In the genomic region with DNA sequence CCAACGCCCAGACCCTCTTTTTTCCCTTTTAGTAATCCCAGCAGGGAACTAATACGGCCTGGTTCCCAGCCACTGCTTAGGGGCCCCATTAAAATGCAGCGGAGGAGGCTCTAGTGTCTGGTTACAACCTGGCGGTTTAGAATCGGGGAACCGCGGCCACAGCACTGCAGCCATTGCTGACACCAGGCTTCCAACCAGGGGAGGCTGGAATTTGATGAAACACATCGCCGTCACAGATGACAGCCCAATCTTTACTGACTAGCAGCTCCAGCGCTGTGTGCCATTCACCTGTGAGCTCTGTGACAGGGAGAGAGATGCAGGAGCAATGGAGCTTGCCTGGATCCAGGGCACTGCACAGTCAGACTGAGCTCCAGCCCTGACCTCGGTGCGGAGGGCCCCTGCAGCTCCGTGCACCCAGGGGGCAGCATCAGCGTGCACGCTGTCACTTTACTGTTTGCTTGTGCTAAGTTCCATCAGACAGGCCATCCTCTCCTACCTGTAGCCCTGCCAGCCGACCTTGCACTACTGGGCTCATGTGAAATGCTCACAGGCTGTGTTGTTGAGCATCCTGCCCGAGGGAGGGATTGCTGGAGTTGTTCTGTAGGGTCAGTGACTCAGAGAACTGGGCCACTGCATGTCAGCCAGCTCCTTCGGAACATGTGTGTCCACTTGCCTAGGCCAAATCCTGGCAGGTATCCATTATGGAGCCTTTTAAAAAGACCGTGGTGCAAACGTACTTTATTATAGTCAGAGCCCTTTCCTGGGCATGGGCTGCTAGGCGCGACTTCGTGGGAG, we compare ENCODE assay signal across 15 cellular contexts.
A peak's percentile ranks its signal among the peaks of the same experiment; 100 is the strongest.
DNase-seq lines count a peak whose midpoint lies in the region; TF ChIP-seq lines count a peak whose summit lies in the region.
"Had no signal": no experiment of that assay in that cellular context is flagged by ENCODE, and none has a peak within 500 bp of the region (broad histone marks: within the 10 kb centered on the region; RNA-seq: fewer than 3 reads in every experiment).

No MANE protein-coding gene starts in this region.

- H3K9me3 ChIP-seq in HEK293 (ENCODE audit: control insufficient read depth, insufficient read depth, low read depth, low read length) (no peaks in the 10 kb centered on the region), NT2/D1 (ENCODE audit: insufficient read depth, low read length) (no peaks in the 10 kb centered on the region)
- H3K9me3 ChIP-seq: suprapubic skin had no signal

- no peak overlapping the region for H3K27ac Mint-ChIP-seq in glutamatergic neuron (ENCODE audit: unreplicated experiment)
- H3K27ac Mint-ChIP-seq: activated CD4-positive, alpha-beta T cell treated with anti-CD3 and anti-CD28 coated beads for 36 hours; activated naive CD8-positive, alpha-beta T cell treated with anti-CD3 and anti-CD28 coated beads, Interleukin-2, amount 50 U/mL, for 24 hours; activated T-cell treated with anti-CD3 and anti-CD28 coated beads, Interleukin-2, amount 50 U/mL, for 24 hours had no signal

- H3K27ac ChIP-seq in HEK293 (ENCODE audit: extremely low read depth, low read depth, low read length), result no peak overlapping the region
- H3K27ac ChIP-seq: suprapubic skin had no signal

- peaks cover 38% of the 10 kb centered on the region for H3K4me1 Mint-ChIP-seq in glutamatergic neuron (ENCODE audit: low read depth, unreplicated experiment)
- H3K4me1 Mint-ChIP-seq: activated CD4-positive, alpha-beta T cell treated with anti-CD3 and anti-CD28 coated beads for 36 hours; activated naive CD8-positive, alpha-beta T cell treated with anti-CD3 and anti-CD28 coated beads, Interleukin-2, amount 50 U/mL, for 24 hours had no signal

- H3K9ac ChIP-seq in NT2/D1 (ENCODE audit: insufficient read length, low read depth), result peak overlapping the region; percentile 43

- POLR2A ChIA-PET in HEK293 (lab: Yijun Ruan, JAX), result no interaction called here

- no peaks in the 10 kb centered on the region for H3K36me3 ChIP-seq in HEK293 (ENCODE audit: control insufficient read depth in 2 of 2, insufficient read depth in 1 of 2, low read length in 2 of 2)
- no peaks in the 10 kb centered on the region for H3K36me3 ChIP-seq in NT2/D1 (ENCODE audit: insufficient read depth, insufficient read length, low read length)
- H3K36me3 ChIP-seq: suprapubic skin had no signal

- H3K27me3 ChIP-seq in NT2/D1 (ENCODE audit: insufficient read depth, insufficient read length), result peaks cover 23% of the 10 kb centered on the region
- H3K27me3 ChIP-seq: suprapubic skin had no signal

- H3K4me3 Mint-ChIP-seq in glutamatergic neuron (ENCODE audit: unreplicated experiment), result peak overlapping the region; percentile 38
- H3K4me3 Mint-ChIP-seq: activated CD4-positive, alpha-beta T cell treated with anti-CD3 and anti-CD28 coated beads for 36 hours; activated naive CD8-positive, alpha-beta T cell treated with anti-CD3 and anti-CD28 coated beads, Interleukin-2, amount 50 U/mL, for 24 hours; activated T-cell treated with anti-CD3 and anti-CD28 coated beads, Interleukin-2, amount 50 U/mL, for 24 hours had no signal

- no peaks in the 10 kb centered on the region for H3K36me3 Mint-ChIP-seq in glutamatergic neuron (ENCODE audit: unreplicated experiment)

- H3K4me3 ChIP-seq in HEK293 (ENCODE audit: low read depth, low read length), result no peak overlapping the region
- H3K4me3 ChIP-seq in NT2/D1 (ENCODE audit: insufficient read length, low read depth), result peak overlapping the region; percentile 3
- H3K4me3 ChIP-seq: suprapubic skin had no signal

- H3K27me3 Mint-ChIP-seq in glutamatergic neuron (ENCODE audit: unreplicated experiment), result peaks cover 11% of the 10 kb centered on the region
- H3K27me3 Mint-ChIP-seq: activated CD4-positive, alpha-beta T cell treated with anti-CD3 and anti-CD28 coated beads for 36 hours; activated naive CD8-positive, alpha-beta T cell treated with anti-CD3 and anti-CD28 coated beads, Interleukin-2, amount 50 U/mL, for 24 hours; activated T-cell treated with anti-CD3 and anti-CD28 coated beads, Interleukin-2, amount 50 U/mL, for 24 hours had no signal

- TF ChIP-seq CTCF in HEK293 (tag by site-specific recombination; IDR thresholded peaks at IDR 0.05), result no peak
- no peak for TF ChIP-seq CTCF in glutamatergic neuron (IDR thresholded peaks at IDR 0.05; ENCODE audit: partially characterized antibody, unreplicated experiment)

- H3K9me3 Mint-ChIP-seq in glutamatergic neuron (ENCODE audit: unreplicated experiment), result peaks cover 9% of the 10 kb centered on the region
- H3K9me3 Mint-ChIP-seq: activated naive CD8-positive, alpha-beta T cell treated with anti-CD3 and anti-CD28 coated beads, Interleukin-2, amount 50 U/mL, for 24 hours; activated T-cell treated with anti-CD3 and anti-CD28 coated beads, Interleukin-2, amount 50 U/mL, for 24 hours had no signal

- peaks cover 7% of the 10 kb centered on the region for H3K4me1 ChIP-seq in HEK293 (ENCODE audit: control insufficient read depth, insufficient read depth, low read length)
- H3K4me1 ChIP-seq in NT2/D1 (ENCODE audit: insufficient read depth, insufficient read length), result peaks cover 16% of the 10 kb centered on the region

- CTCF ChIA-PET in HEK293 (lab: Yijun Ruan, JAX), result interaction anchor here (0.5 to 1.7 kb wide), 3 partner anchors 84 to 100 kb away, joined by 3 to 6 read pairs (median 3); no protein-coding TSS in a partner anchor

- DNase-seq in NT2/D1 (ENCODE audit: low read depth, low spot score) (peak; percentile 16), glutamatergic neuron (no peak), retina (peak; percentile 61), midbrain (lab: John Stamatoyannopoulos, UW) (no peak), middle frontal gyrus (ENCODE audit: extremely low spot score, low spot score) (no peak)
- DNase-seq in NK-92 treated with Interleukin-12 subunit alpha and Interleukin-12 subunit beta, amount 100 ng/mL, for 24 hours (lab: John Stamatoyannopoulos, UW), result no peak
- DNase-seq: activated CD4-positive, alpha-beta T cell treated with anti-CD3 and anti-CD28 coated beads for 36 hours; activated naive CD8-positive, alpha-beta T cell treated with anti-CD3 and anti-CD28 coated beads, Interleukin-2, amount 50 U/mL, for 24 hours; activated T-cell treated with anti-CD3 and anti-CD28 coated beads, Interleukin-2, amount 50 U/mL, for 24 hours; COR-L47; KBM-7; NCI-H1694 treated with DMSO at 0.1 percent for 48 hours; SW 1271 had no signal

TF ChIP-seq in HEK293, 187 proteins besides CTCF, POLR2A, EP300 and RAD21 (continues in another document):
- TF ChIP-seq, protein P1, sequence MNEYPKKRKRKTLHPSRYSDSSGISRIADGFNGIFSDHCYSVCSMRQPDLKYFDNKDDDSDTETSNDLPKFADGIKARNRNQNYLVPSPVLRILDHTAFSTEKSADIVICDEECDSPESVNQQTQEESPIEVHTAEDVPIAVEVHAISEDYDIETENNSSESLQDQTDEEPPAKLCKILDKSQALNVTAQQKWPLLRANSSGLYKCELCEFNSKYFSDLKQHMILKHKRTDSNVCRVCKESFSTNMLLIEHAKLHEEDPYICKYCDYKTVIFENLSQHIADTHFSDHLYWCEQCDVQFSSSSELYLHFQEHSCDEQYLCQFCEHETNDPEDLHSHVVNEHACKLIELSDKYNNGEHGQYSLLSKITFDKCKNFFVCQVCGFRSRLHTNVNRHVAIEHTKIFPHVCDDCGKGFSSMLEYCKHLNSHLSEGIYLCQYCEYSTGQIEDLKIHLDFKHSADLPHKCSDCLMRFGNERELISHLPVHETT (tag by site-specific recombination; IDR thresholded peaks at IDR 0.05), result no peak
- TF ChIP-seq, protein P2, sequence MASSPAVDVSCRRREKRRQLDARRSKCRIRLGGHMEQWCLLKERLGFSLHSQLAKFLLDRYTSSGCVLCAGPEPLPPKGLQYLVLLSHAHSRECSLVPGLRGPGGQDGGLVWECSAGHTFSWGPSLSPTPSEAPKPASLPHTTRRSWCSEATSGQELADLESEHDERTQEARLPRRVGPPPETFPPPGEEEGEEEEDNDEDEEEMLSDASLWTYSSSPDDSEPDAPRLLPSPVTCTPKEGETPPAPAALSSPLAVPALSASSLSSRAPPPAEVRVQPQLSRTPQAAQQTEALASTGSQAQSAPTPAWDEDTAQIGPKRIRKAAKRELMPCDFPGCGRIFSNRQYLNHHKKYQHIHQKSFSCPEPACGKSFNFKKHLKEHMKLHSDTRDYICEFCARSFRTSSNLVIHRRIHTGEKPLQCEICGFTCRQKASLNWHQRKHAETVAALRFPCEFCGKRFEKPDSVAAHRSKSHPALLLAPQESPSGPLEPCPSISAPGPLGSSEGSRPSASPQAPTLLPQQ (tag by site-specific recombination; IDR thresholded peaks at IDR 0.05), result no peak
- TF ChIP-seq ZNF10 (tag by site-specific recombination; IDR thresholded peaks at IDR 0.05) (0 out of 2 replicates have a peak, but pooled peaks have one; percentile 64), ZNF433 (tag by site-specific recombination; IDR thresholded peaks at IDR 0.05; ENCODE audit: low read depth) (no peak), ZNF175 (tag by site-specific recombination; IDR thresholded peaks at IDR 0.05) (no peak), ZNF133 (tag by site-specific recombination; IDR thresholded peaks at IDR 0.05) (no peak), KLF9 (tag by site-specific recombination; IDR thresholded peaks at IDR 0.05; ENCODE audit: low read depth) (no peak), ZNF555 (tag by site-specific recombination; conservative IDR thresholded peaks at IDR 0.05) (no peak), ZNF174 (tag by site-specific recombination; IDR thresholded peaks at IDR 0.05) (no peak), ZFP3 (tag by site-specific recombination; IDR thresholded peaks at IDR 0.05; ENCODE audit: low read depth) (no peak), ZBTB8A (tag by site-specific recombination; IDR thresholded peaks at IDR 0.05) (no peak), ZNF335 (tag by site-specific recombination; conservative IDR thresholded peaks at IDR 0.05) (no peak), ZNF140 (tag by site-specific recombination; IDR thresholded peaks at IDR 0.05) (no peak), ZNF558 (tag by site-specific recombination; IDR thresholded peaks at IDR 0.05) (no peak), ZNF48 (tag by site-specific recombination; IDR thresholded peaks at IDR 0.05) (no peak)
- TF ChIP-seq, protein P3, sequence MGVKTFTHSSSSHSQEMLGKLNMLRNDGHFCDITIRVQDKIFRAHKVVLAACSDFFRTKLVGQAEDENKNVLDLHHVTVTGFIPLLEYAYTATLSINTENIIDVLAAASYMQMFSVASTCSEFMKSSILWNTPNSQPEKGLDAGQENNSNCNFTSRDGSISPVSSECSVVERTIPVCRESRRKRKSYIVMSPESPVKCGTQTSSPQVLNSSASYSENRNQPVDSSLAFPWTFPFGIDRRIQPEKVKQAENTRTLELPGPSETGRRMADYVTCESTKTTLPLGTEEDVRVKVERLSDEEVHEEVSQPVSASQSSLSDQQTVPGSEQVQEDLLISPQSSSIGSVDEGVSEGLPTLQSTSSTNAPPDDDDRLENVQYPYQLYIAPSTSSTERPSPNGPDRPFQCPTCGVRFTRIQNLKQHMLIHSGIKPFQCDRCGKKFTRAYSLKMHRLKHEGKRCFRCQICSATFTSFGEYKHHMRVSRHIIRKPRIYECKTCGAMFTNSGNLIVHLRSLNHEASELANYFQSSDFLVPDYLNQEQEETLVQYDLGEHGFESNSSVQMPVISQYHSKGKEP (tag by site-specific recombination; IDR thresholded peaks at IDR 0.05), result 0 out of 2 replicates have a peak, but pooled peaks have one; percentile 21

Comparison
In these comparisons a context has a peak if more than half of its experiments do, and no peak if none do; other contexts are left out.
1. DNase-seq: peak in NT2/D1 (single experiment) and retina (single experiment); none in glutamatergic neuron (single experiment), midbrain (single experiment), NK-92 treated with Interleukin-12 subunit alpha and Interleukin-12 subunit beta, amount 100 ng/mL, for 24 hours (single experiment) and middle frontal gyrus (single experiment).